In genomic region chr12:113010701-113011100, GRCh38 we compare ENCODE assay signal across 22 cellular contexts. TPM values are rescaled to one million over a fixed set of nuclear protein-coding genes. Genes with fewer than 3 reads are reported as not detected.
DNase-seq lines count a peak whose midpoint lies in the region; ATAC-seq, FAIRE-seq and TF ChIP-seq lines count a peak whose summit lies in the region.
"Had no signal": no experiment of that assay in that cellular context is flagged by ENCODE, and none has a peak within 500 bp of the region (broad histone marks: within the 10 kb centered on the region; RNA-seq: fewer than 3 reads in every experiment).

No MANE protein-coding gene starts in this region.

- H3K4me1 ChIP-seq in right lobe of liver (no peaks in the 10 kb centered on the region), HepG2 (ENCODE audit: insufficient read depth, low read length) (no peaks in the 10 kb centered on the region)

- H3K27me3 ChIP-seq in right lobe of liver (no peaks in the 10 kb centered on the region), HepG2 (ENCODE audit: control insufficient read depth in 1 of 2, insufficient read depth in 2 of 2, low read length in 2 of 2) (peaks cover 2 to 32% of the 10 kb centered on the region in 2 experiments; a peak in 3 of 5 replicates)

- in situ Hi-C loops in HepG2 (cut with HindIII; ENCODE audit: extremely low pct_ligation_motif_present, low pct_unique_long_range_greater_than_20kb) = no loop called here

- no peak for TF ChIP-seq POLR2A in right lobe of liver (IDR thresholded peaks at IDR 0.05)
- no peak for TF ChIP-seq POLR2A in HepG2 (IDR thresholded peaks at IDR 0.05; ENCODE audit: insufficient read depth in 1 of 2, low read depth in 2 of 2, low read length in 2 of 2)

- DNase-seq in right lobe of liver = no peak
- no peak for DNase-seq in HepG2 (ENCODE audit: low spot score)
- peak; percentile 32 to 75 for DNase-seq in dermis microvascular lymphatic vessel endothelial cell (ENCODE audit: low read depth in 2 of 2)
- DNase-seq in left lobe of liver (ENCODE audit: low spot score) = no peak
- peak; percentile 27 for DNase-seq in pulmonary artery endothelial cell (ENCODE audit: low read depth, low spot score)
- DNase-seq in RPMI8226 = no peak
- no peak for DNase-seq in stimulated activated CD4-positive, alpha-beta T cell treated with anti-CD3 and anti-CD28 coated beads, Interleukin-1b, Interleukin-23, amount 100 ng/mL, for 48 hours
- no peak for DNase-seq in NCI-H345 (lab: John Stamatoyannopoulos, UW)
- DNase-seq: C1 segment of cervical spinal cord; Calu3; CD4-positive, alpha-beta memory T cell; COR-L47; DMS53; DMS79 treated with DMSO at 0.1 percent for 48 hours; GF-D8; H9 had no signal

- no TSS peak for BruUV-seq in HepG2 (replicated peaks; lab: Mats Ljungman, UMichigan)

- POLR2A ChIA-PET in HepG2 (lab: Yijun Ruan, JAX) = no interaction called here

- no peak overlapping the region for H3K9ac ChIP-seq in HepG2 (ENCODE audit: insufficient read depth, low read depth, low read length)

- H3K4me2 ChIP-seq in HepG2 (ENCODE audit: low read depth, low read length) = no peak overlapping the region
- H3K4me2 ChIP-seq: GM23338 had no signal

- TF ChIP-seq CTCF in right lobe of liver (IDR thresholded peaks at IDR 0.05) = no peak
- TF ChIP-seq CTCF in HepG2 (CRISPR knock-in tag; IDR thresholded peaks at IDR 0.05) = no peak

- no peak for FAIRE-seq in HepG2 (lab: Jason Lieb, UNC)
- FAIRE-seq: GM18507 had no signal

- TF ChIP-seq EP300 in HepG2 (IDR thresholded peaks at IDR 0.05; ENCODE audit: low read depth in 2 of 2, low read length in 2 of 2) = no peak
- no peak for TF ChIP-seq EP300 in HepG2 (CRISPR knock-in tag; IDR thresholded peaks at IDR 0.05; ENCODE audit: borderline replicate concordance)

- no peak overlapping the region for H3K27ac ChIP-seq in right lobe of liver
- H3K27ac ChIP-seq in HepG2 (ENCODE audit: extremely low read length, insufficient read depth, low read length) = no peak overlapping the region

- H3K79me2 ChIP-seq in HepG2 (ENCODE audit: insufficient read depth, low read length) = no peaks in the 10 kb centered on the region

- WGBS in right lobe of liver (ENCODE audit: insufficient coverage, low coverage, low lambda C conversion rate, missing lambda C conversion rate) = 54% methylated on average over 2 of the region's 2 CpGs
- 5% methylated on average over 2 of the region's 2 CpGs for WGBS in HepG2 (ENCODE audit: low lambda C conversion rate)

- peak in 3 of 4 donors; percentile 39 to 60 (median 40) for ATAC-seq in right lobe of liver
- no peak for ATAC-seq in HepG2
- ATAC-seq in left lobe of liver = peak; percentile 37
- ATAC-seq: GM23338, HCT116 had no signal

- intact Hi-C loops in right lobe of liver (cut with DNase I) (no loop called here), HepG2 (cut with micrococcal nuclease; ENCODE audit: unreplicated experiment) (no loop called here)

- H3K36me3 ChIP-seq in right lobe of liver (peaks cover 0 to 2% (median 0%) of the 10 kb centered on the region in 4 donors), HepG2 (replicated peaks in 1 of 2; ENCODE audit: control insufficient read depth in 1 of 2, insufficient read depth in 2 of 2, low read length in 2 of 2) (no peaks in the 10 kb centered on the region)

- H3K9me3 ChIP-seq in right lobe of liver (no peaks in the 10 kb centered on the region), HepG2 (ENCODE audit: low read length) (no peaks in the 10 kb centered on the region)

- H3K4me3 ChIP-seq in right lobe of liver = no peak overlapping the region
- no peak overlapping the region for H3K4me3 ChIP-seq in HepG2 (replicated peaks in 1 of 3; ENCODE audit: insufficient read depth in 1 of 3, low read depth in 2 of 3, low read length in 3 of 3)
- H3K4me3 ChIP-seq: GM23338 had no signal

- CTCF ChIA-PET in HepG2 (lab: Yijun Ruan, JAX; ENCODE audit: low intra/inter-chr PET ratio, low total read pairs) = no interaction called here

- no peak for TF ChIP-seq RAD21 in HepG2 (CRISPR knock-in tag; IDR thresholded peaks at IDR 0.05)

- H4K20me1 ChIP-seq in HepG2 (ENCODE audit: insufficient read depth, low read length) = no peaks in the 10 kb centered on the region

- no peak overlapping the region for H2AFZ ChIP-seq in HepG2 (ENCODE audit: low read length)
- H2AFZ ChIP-seq: GM23338 had no signal

TF ChIP-seq in HepG2, 621 proteins besides CTCF, POLR2A, EP300 and RAD21 (continues in another document):
- TF ChIP-seq ZNF879 (CRISPR knock-in tag; IDR thresholded peaks at IDR 0.05) = no peak
- TF ChIP-seq SRF (IDR thresholded peaks at IDR 0.05; ENCODE audit: low read depth, low read length) = no peak
- TF ChIP-seq NFKB2 (CRISPR knock-in tag; IDR thresholded peaks at IDR 0.05; ENCODE audit: borderline replicate concordance) = no peak
- no peak for TF ChIP-seq SMAD9 (CRISPR knock-in tag; IDR thresholded peaks at IDR 0.05)
- TF ChIP-seq, protein P1, sequence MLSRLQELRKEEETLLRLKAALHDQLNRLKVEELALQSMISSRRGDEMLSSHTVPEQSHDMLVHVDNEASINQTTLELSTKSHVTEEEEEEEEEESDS (CRISPR knock-in tag; IDR thresholded peaks at IDR 0.05; ENCODE audit: borderline replicate concordance) = no peak
- TF ChIP-seq ZNF451 (CRISPR knock-in tag; IDR thresholded peaks at IDR 0.05) = no peak
- no peak for TF ChIP-seq KLF9 (CRISPR knock-in tag; IDR thresholded peaks at IDR 0.05; ENCODE audit: low read depth)
- no peak for TF ChIP-seq ZNF598 (CRISPR knock-in tag; IDR thresholded peaks at IDR 0.05; ENCODE audit: borderline replicate concordance)

RNA-seq across cellular contexts. Expression of gene OAS2, which starts 32.4 kb away (rescaled TPM):
- 10 to 100 TPM in 1 of 6 experiments, 1 to 10 TPM in 5; 5.2 to 13.4 (median 7.1) TPM for total RNA-seq in right lobe of liver
- total RNA-seq in HepG2 (2016; rRNA removed; fragmentation: Illumina TruSeq; extraction: Trizol) = 0.24 and 0.44 TPM in 2 replicates
- total RNA-seq in HepG2 (2016; cell fraction: cytosol; rRNA removed; fragmentation: Illumina TruSeq; extraction: Trizol; ENCODE audit: low read depth) = not detected in 2 replicates
- total RNA-seq in HepG2 (2016; cell fraction: insoluble cytoplasmic fraction; rRNA removed; fragmentation: Illumina TruSeq; extraction: Trizol) = 0.11 TPM in 1 of 2 replicates, not detected in the other
- 0.10 TPM in 1 of 2 replicates, not detected in the other for total RNA-seq in HepG2 (2016; cell fraction: membrane; rRNA removed; fragmentation: Illumina TruSeq; extraction: Trizol)
- not detected in 2 replicates for total RNA-seq in HepG2 (2016; cell fraction: nucleus; rRNA removed; fragmentation: Illumina TruSeq; extraction: Trizol)
- 0.05 and 0.10 TPM in 2 replicates for polyA plus RNA-seq in HepG2 (2011; rRNA removed)
- polyA plus RNA-seq in HepG2 (2011; cell fraction: cytosol; rRNA removed) = 0.07 and 0.09 TPM in 2 replicates
- 0.13 and 0.23 TPM in 2 replicates for polyA plus RNA-seq in HepG2 (2011; cell fraction: nucleus; rRNA removed)
- not detected in 2 replicates for polyA plus RNA-seq in HepG2 (2012)
- not detected in 2 replicates for polyA plus RNA-seq in HepG2 (2016; cell fraction: cytosol; fragmentation: Illumina TruSeq; extraction: Trizol; ENCODE audit: low read depth)
- polyA plus RNA-seq in HepG2 (2016; cell fraction: insoluble cytoplasmic fraction; fragmentation: Illumina TruSeq; extraction: Trizol; ENCODE audit: low read depth) = 0.20 TPM in 1 of 2 replicates, not detected in the other
- not detected in 2 replicates for polyA plus RNA-seq in HepG2 (2016; cell fraction: membrane; fragmentation: Illumina TruSeq; extraction: Trizol; ENCODE audit: low read depth)
- not detected in 2 replicates for polyA plus RNA-seq in HepG2 (2016; cell fraction: nucleus; fragmentation: Illumina TruSeq; extraction: Trizol; ENCODE audit: insufficient read depth, low read depth)
- 0.98 TPM in 1 of 2 replicates, not detected in the other for polyA minus RNA-seq in HepG2 (2011; rRNA and poly(A)+ RNA removed; ENCODE audit: low replicate concordance)
- polyA minus RNA-seq in HepG2 (2011; cell fraction: cytosol; rRNA and poly(A)+ RNA removed) = not detected in 2 replicates
- not detected in 2 replicates for polyA minus RNA-seq in HepG2 (2011; cell fraction: nucleus; rRNA and poly(A)+ RNA removed)
- 2.9 and 4.5 TPM in 2 replicates for total RNA-seq in dermis microvascular lymphatic vessel endothelial cell
- total RNA-seq in left lobe of liver = 6.4 TPM
- total RNA-seq in pulmonary artery endothelial cell = 11.1 and 16.5 TPM in 2 replicates
- total RNA-seq: A673, G401, GM23338, H9 had no signal

RNA-seq across cellular contexts. Expression of gene DTX1, which starts 45.8 kb away (rescaled TPM):
- total RNA-seq in right lobe of liver (10 to 100 TPM in 5 of 6 experiments, 1 to 10 TPM in 1; 1.4 to 51.2 (median 20.0) TPM), HepG2 (2016; rRNA removed; fragmentation: Illumina TruSeq; extraction: Trizol) (not detected in 2 replicates), dermis microvascular lymphatic vessel endothelial cell (1.8 and 6.1 TPM in 2 replicates), left lobe of liver (24.5 TPM), pulmonary artery endothelial cell (not detected in 2 replicates)
- not detected in 2 replicates for total RNA-seq in HepG2 (2016; cell fraction: cytosol; rRNA removed; fragmentation: Illumina TruSeq; extraction: Trizol; ENCODE audit: low read depth)
- not detected in 2 replicates for total RNA-seq in HepG2 (2016; cell fraction: insoluble cytoplasmic fraction; rRNA removed; fragmentation: Illumina TruSeq; extraction: Trizol)
- total RNA-seq in HepG2 (2016; cell fraction: membrane; rRNA removed; fragmentation: Illumina TruSeq; extraction: Trizol) = not detected in 2 replicates
- total RNA-seq in HepG2 (2016; cell fraction: nucleus; rRNA removed; fragmentation: Illumina TruSeq; extraction: Trizol) = not detected in 2 replicates
- polyA plus RNA-seq in HepG2 (2011; rRNA removed) = not detected in 2 replicates
- not detected in 2 replicates for polyA plus RNA-seq in HepG2 (2011; cell fraction: cytosol; rRNA removed)
- not detected in 2 replicates for polyA plus RNA-seq in HepG2 (2011; cell fraction: nucleus; rRNA removed)
- polyA plus RNA-seq in HepG2 (2012) = not detected in 2 replicates
- polyA plus RNA-seq in HepG2 (2016; cell fraction: cytosol; fragmentation: Illumina TruSeq; extraction: Trizol; ENCODE audit: low read depth) = not detected in 2 replicates
- polyA plus RNA-seq in HepG2 (2016; cell fraction: insoluble cytoplasmic fraction; fragmentation: Illumina TruSeq; extraction: Trizol; ENCODE audit: low read depth) = not detected in 2 replicates
- polyA plus RNA-seq in HepG2 (2016; cell fraction: membrane; fragmentation: Illumina TruSeq; extraction: Trizol; ENCODE audit: low read depth) = not detected in 2 replicates
- not detected in 2 replicates for polyA plus RNA-seq in HepG2 (2016; cell fraction: nucleus; fragmentation: Illumina TruSeq; extraction: Trizol; ENCODE audit: insufficient read depth, low read depth)
- polyA minus RNA-seq in HepG2 (2011; rRNA and poly(A)+ RNA removed; ENCODE audit: low replicate concordance) = not detected in 2 replicates
- not detected in 2 replicates for polyA minus RNA-seq in HepG2 (2011; cell fraction: cytosol; rRNA and poly(A)+ RNA removed)
- polyA minus RNA-seq in HepG2 (2011; cell fraction: nucleus; rRNA and poly(A)+ RNA removed) = not detected in 2 replicates
- total RNA-seq: Calu3 had no signal
- polyA plus RNA-seq: BJ had no signal

Comparison
In these comparisons a context has a peak if more than half of its experiments do, and no peak if none do; other contexts are left out.
1. DNase-seq: peak in dermis microvascular lymphatic vessel endothelial cell (2 of 2) and pulmonary artery endothelial cell (single experiment); none in right lobe of liver (0 of 3), HepG2 (single experiment), left lobe of liver (single experiment), RPMI8226 (single experiment), stimulated activated CD4-positive, alpha-beta T cell treated with anti-CD3 and anti-CD28 coated beads, Interleukin-1b, Interleukin-23, amount 100 ng/mL, for 48 hours (single experiment) and NCI-H345 (single experiment).